ENCODE assay signal across 8 cellular contexts in genomic region chr19:38669532-38669931, GRCh38. TPM values are rescaled to one million over a fixed set of nuclear protein-coding genes. Genes with fewer than 3 reads are reported as not detected.
DNase-seq lines count a peak whose midpoint lies in the region; ATAC-seq, FAIRE-seq and TF ChIP-seq lines count a peak whose summit lies in the region.

No MANE protein-coding gene starts in this region.

- POLR2A ChIA-PET in activated CD4-positive, alpha-beta memory T cell treated with anti-CD3 and anti-CD28 coated beads, Interleukin-2, amount 10 ng/mL, durations not matched to agents 7 days and 5 days (lab: Charles Lee) = interaction anchor here (0.8 to 4.9 kb wide), 12 partner anchors 11 to 112 kb away, joined by 3 to 34 read pairs (median 4); partner anchors contain the start of gene ACTN4

- H3K4me1 ChIP-seq in kidney (ENCODE audit: control insufficient read depth in 1 of 2, insufficient read depth in 1 of 2, low read depth in 1 of 2, low read length in 2 of 2) = peaks cover 70 to 71% of the 10 kb centered on the region in 2 donors
- peaks cover 74 to 95% (median 80%) of the 10 kb centered on the region in 4 donors for H3K4me1 ChIP-seq in stomach

- H3K9me3 ChIP-seq in kidney (ENCODE audit: control insufficient read depth in 1 of 2, low read length in 2 of 2) (no peaks in the 10 kb centered on the region), stomach (no peaks in the 10 kb centered on the region)

- no peak for FAIRE-seq in kidney (lab: Jason Lieb, UNC)

- peak; percentile 74 for DNase-seq in activated CD4-positive, alpha-beta T cell treated with anti-CD3 and anti-CD28 coated beads, Interleukin-2, amount 10 ng/mL, durations not matched to agents 24 days and 14 days
- DNase-seq in activated CD4-positive, alpha-beta T cell treated with anti-CD3 and anti-CD28 coated beads for 1 hour = no peak
- DNase-seq in activated CD4-positive, alpha-beta memory T cell treated with anti-CD3 and anti-CD28 coated beads, Interleukin-2, amount 10 ng/mL, durations not matched to agents 7 days and 5 days = peak; percentile 75
- peak; percentile 67 for DNase-seq in kidney
- no peak for DNase-seq in stomach

- no peaks in the 10 kb centered on the region for H3K27me3 ChIP-seq in stomach

- H3K27ac Mint-ChIP-seq in activated CD4-positive, alpha-beta T cell treated with anti-CD3 and anti-CD28 coated beads, Interleukin-2, amount 10 ng/mL, durations not matched to agents 24 days and 14 days = peak overlapping the region; percentile 5
- peak overlapping the region; percentile 84 for H3K27ac Mint-ChIP-seq in activated CD4-positive, alpha-beta memory T cell treated with anti-CD3 and anti-CD28 coated beads, Interleukin-2, amount 10 ng/mL, durations not matched to agents 7 days and 5 days

- H3K36me3 ChIP-seq in kidney (ENCODE audit: control insufficient read depth in 1 of 2, insufficient read depth in 2 of 2, low read length in 2 of 2) (no peaks in the 10 kb centered on the region), stomach (peaks cover 0 to 7% (median 0%) of the 10 kb centered on the region in 4 donors)

- WGBS in stomach, 5 donors = 54 to 73% (median 61%) methylated on average over 4 to 5 of the region's 5 CpGs

- no peak for TF ChIP-seq POLR2A in stomach (IDR thresholded peaks at IDR 0.05)

- intact Hi-C loops in activated CD4-positive, alpha-beta T cell treated with anti-CD3 and anti-CD28 coated beads, Interleukin-2, amount 10 ng/mL, durations not matched to agents 24 days and 14 days (cut with micrococcal nuclease) = no loop called here
- intact Hi-C loops in kidney (cut with DNase I) = no loop called here
- intact Hi-C loops in stomach (cut with DNase I; ENCODE audit: low total_unique reads) = no loop called here

- peak overlapping the region in 1 of 2 donors; percentile 52 for H3K9ac ChIP-seq in kidney (ENCODE audit: low read length in 2 of 2)

- no peak for ATAC-seq in GM21528 (IDR thresholded peaks at IDR 0.05; ENCODE audit: low FRiP score, unreplicated experiment)
- ATAC-seq in HG03025 (IDR thresholded peaks at IDR 0.05; ENCODE audit: low FRiP score, unreplicated experiment) = no peak
- no peak for ATAC-seq in HG02759 (IDR thresholded peaks at IDR 0.05; ENCODE audit: unreplicated experiment)

- CTCF ChIA-PET in activated CD4-positive, alpha-beta memory T cell treated with anti-CD3 and anti-CD28 coated beads, Interleukin-2, amount 10 ng/mL, durations not matched to agents 7 days and 5 days (lab: Charles Lee) = interaction anchor here (0.7 to 2.3 kb wide), 8 partner anchors 11 to 267 kb away, joined by 3 to 8 read pairs (median 4); partner anchors contain the start of genes ACTN4 and FAM98C

- H3K9me3 Mint-ChIP-seq in activated CD4-positive, alpha-beta T cell treated with anti-CD3 and anti-CD28 coated beads, Interleukin-2, amount 10 ng/mL, durations not matched to agents 24 days and 14 days = no peaks in the 10 kb centered on the region
- no peaks in the 10 kb centered on the region for H3K9me3 Mint-ChIP-seq in activated CD4-positive, alpha-beta memory T cell treated with anti-CD3 and anti-CD28 coated beads, Interleukin-2, amount 10 ng/mL, durations not matched to agents 7 days and 5 days

- H3K4me3 ChIP-seq in kidney (ENCODE audit: low read length in 2 of 2) = peak overlapping the region in 1 of 2 donors; percentile 5
- no peak overlapping the region for H3K4me3 ChIP-seq in stomach

- peak overlapping the region; percentile 94 to 96 for H3K27ac ChIP-seq in kidney (ENCODE audit: low read depth in 2 of 2, low read length in 2 of 2)
- peak overlapping the region; percentile 26 to 99 (median 96) for H3K27ac ChIP-seq in stomach

- no peak for TF ChIP-seq EP300 in stomach (IDR thresholded peaks at IDR 0.05)

- H3K36me3 Mint-ChIP-seq in activated CD4-positive, alpha-beta T cell treated with anti-CD3 and anti-CD28 coated beads, Interleukin-2, amount 10 ng/mL, durations not matched to agents 24 days and 14 days (ENCODE audit: low read depth) = peaks cover 25% of the 10 kb centered on the region
- peaks cover 48% of the 10 kb centered on the region for H3K36me3 Mint-ChIP-seq in activated CD4-positive, alpha-beta memory T cell treated with anti-CD3 and anti-CD28 coated beads, Interleukin-2, amount 10 ng/mL, durations not matched to agents 7 days and 5 days (ENCODE audit: low read depth)

- no peaks in the 10 kb centered on the region for H3K27me3 Mint-ChIP-seq in activated CD4-positive, alpha-beta T cell treated with anti-CD3 and anti-CD28 coated beads, Interleukin-2, amount 10 ng/mL, durations not matched to agents 24 days and 14 days
- no peaks in the 10 kb centered on the region for H3K27me3 Mint-ChIP-seq in activated CD4-positive, alpha-beta memory T cell treated with anti-CD3 and anti-CD28 coated beads, Interleukin-2, amount 10 ng/mL, durations not matched to agents 7 days and 5 days

- H3K4me3 Mint-ChIP-seq in activated CD4-positive, alpha-beta T cell treated with anti-CD3 and anti-CD28 coated beads, Interleukin-2, amount 10 ng/mL, durations not matched to agents 24 days and 14 days = peak overlapping the region; percentile 37
- peak overlapping the region; percentile 48 for H3K4me3 Mint-ChIP-seq in activated CD4-positive, alpha-beta memory T cell treated with anti-CD3 and anti-CD28 coated beads, Interleukin-2, amount 10 ng/mL, durations not matched to agents 7 days and 5 days

- peaks cover 61% of the 10 kb centered on the region for H3K4me1 Mint-ChIP-seq in activated CD4-positive, alpha-beta T cell treated with anti-CD3 and anti-CD28 coated beads, Interleukin-2, amount 10 ng/mL, durations not matched to agents 24 days and 14 days
- peaks cover 83% of the 10 kb centered on the region for H3K4me1 Mint-ChIP-seq in activated CD4-positive, alpha-beta memory T cell treated with anti-CD3 and anti-CD28 coated beads, Interleukin-2, amount 10 ng/mL, durations not matched to agents 7 days and 5 days

- TF ChIP-seq CTCF in kidney (IDR thresholded peaks at IDR 0.05; ENCODE audit: borderline replicate concordance, extremely low read depth, insufficient read depth) (no peak), stomach (IDR thresholded peaks at IDR 0.05) (no peak)

RNA-seq across cellular contexts. Expression of gene ACTN4, which starts 22.1 kb away (rescaled TPM):
- total RNA-seq in activated CD4-positive, alpha-beta T cell treated with anti-CD3 and anti-CD28 coated beads, Interleukin-2, amount 10 ng/mL, durations not matched to agents 24 days and 14 days = 243 and 257 TPM in 2 replicates
- total RNA-seq in activated CD4-positive, alpha-beta memory T cell treated with anti-CD3 and anti-CD28 coated beads, Interleukin-2, amount 10 ng/mL, durations not matched to agents 7 days and 5 days = 100 to 1,000 TPM; 532 to 534 TPM
- 606 TPM for total RNA-seq in kidney
- 231 TPM for polyA plus RNA-seq in kidney (ENCODE audit: insufficient read depth, low read depth, low replicate concordance)
- total RNA-seq in stomach = 100 to 1,000 TPM; 254 to 343 (median 319) TPM
- 10 to 100 TPM; 55.3 to 87.2 (median 75.0) TPM for polyA plus RNA-seq in stomach

RNA-seq across cellular contexts. Expression of gene EIF3K, which starts 50.5 kb away (rescaled TPM):
- total RNA-seq in activated CD4-positive, alpha-beta T cell treated with anti-CD3 and anti-CD28 coated beads, Interleukin-2, amount 10 ng/mL, durations not matched to agents 24 days and 14 days = 321 and 322 TPM in 2 replicates
- 100 to 1,000 TPM; 297 TPM for total RNA-seq in activated CD4-positive, alpha-beta memory T cell treated with anti-CD3 and anti-CD28 coated beads, Interleukin-2, amount 10 ng/mL, durations not matched to agents 7 days and 5 days
- 259 TPM for total RNA-seq in kidney
- polyA plus RNA-seq in kidney (ENCODE audit: insufficient read depth, low read depth, low replicate concordance) = 723 TPM
- total RNA-seq in stomach = 100 to 1,000 TPM; 203 to 889 (median 283) TPM
- polyA plus RNA-seq in stomach = 100 to 1,000 TPM; 347 to 495 (median 349) TPM

RNA-seq across cellular contexts. Expression of gene MAP4K1, which starts 51.8 kb away (rescaled TPM):
- total RNA-seq in activated CD4-positive, alpha-beta T cell treated with anti-CD3 and anti-CD28 coated beads, Interleukin-2, amount 10 ng/mL, durations not matched to agents 24 days and 14 days = 156 and 172 TPM in 2 replicates
- 100 to 1,000 TPM; 374 to 383 TPM for total RNA-seq in activated CD4-positive, alpha-beta memory T cell treated with anti-CD3 and anti-CD28 coated beads, Interleukin-2, amount 10 ng/mL, durations not matched to agents 7 days and 5 days
- total RNA-seq in kidney (17.7 TPM), stomach (10 to 100 TPM in 1 of 5 donors, 1 to 10 TPM in 3, not detected in 1; 1.2 to 12.9 (median 5.2) TPM)
- polyA plus RNA-seq in kidney (ENCODE audit: insufficient read depth, low read depth, low replicate concordance) (3.9 TPM), stomach (1 to 10 TPM; 4.4 to 5.3 (median 5.0) TPM)

Comparison
In these comparisons a context has a peak if more than half of its experiments do, and no peak if none do; other contexts are left out.
1. DNase-seq: peak in activated CD4-positive, alpha-beta T cell treated with anti-CD3 and anti-CD28 coated beads, Interleukin-2, amount 10 ng/mL, durations not matched to agents 24 days and 14 days (single experiment), activated CD4-positive, alpha-beta memory T cell treated with anti-CD3 and anti-CD28 coated beads, Interleukin-2, amount 10 ng/mL, durations not matched to agents 7 days and 5 days (single experiment) and kidney (single experiment); none in activated CD4-positive, alpha-beta T cell treated with anti-CD3 and anti-CD28 coated beads for 1 hour (single experiment) and stomach (single experiment).